Comparison of ENCODE assay signal across 13 cellular contexts in the genomic region with DNA sequence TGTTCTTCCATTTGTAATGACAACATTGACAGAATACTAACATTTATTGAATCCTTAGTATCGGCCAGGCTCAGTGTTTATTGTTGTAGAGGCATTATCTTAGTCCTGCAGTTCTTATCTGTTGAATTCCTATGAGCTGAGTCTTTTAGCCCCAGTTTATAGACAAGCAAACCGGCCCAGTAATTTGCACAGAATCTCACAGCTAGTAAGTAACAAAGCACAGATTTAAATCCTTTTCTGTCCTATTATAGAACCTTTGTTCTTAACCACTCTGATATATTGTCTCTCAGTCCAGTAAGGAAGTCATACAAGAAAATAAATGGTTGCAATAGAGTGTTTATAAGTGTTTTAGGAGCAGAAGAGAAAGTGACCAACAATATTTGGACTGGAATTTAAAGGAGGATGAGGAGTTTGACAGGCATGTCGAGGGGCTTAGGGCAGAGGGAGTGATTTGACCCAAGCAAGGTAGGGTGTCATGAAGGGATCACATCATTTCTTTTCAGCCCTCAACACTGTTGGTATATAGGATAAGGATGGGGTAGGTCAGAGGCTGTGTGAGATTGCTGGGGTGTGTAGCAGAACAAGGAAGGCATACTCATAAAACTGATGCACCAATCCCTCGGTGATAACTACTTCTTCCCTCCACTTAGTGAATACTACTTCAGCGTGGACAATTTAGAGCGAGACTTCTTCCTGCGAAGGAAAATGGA. TPM values are rescaled to one million over a fixed set of nuclear protein-coding genes. Genes with fewer than 3 reads are reported as not detected.
A peak's percentile ranks its signal among the peaks of the same experiment; 100 is the strongest.
DNase-seq lines count a peak whose midpoint lies in the region; ATAC-seq, FAIRE-seq and TF ChIP-seq lines count a peak whose summit lies in the region.
"Had no signal": no experiment of that assay in that cellular context is flagged by ENCODE, and none has a peak within 500 bp of the region (broad histone marks: within the 10 kb centered on the region; RNA-seq: fewer than 3 reads in every experiment).

No MANE protein-coding gene starts in this region.

- peaks cover 44% of the 10 kb centered on the region for H3K36me3 ChIP-seq in CD8-positive, alpha-beta T cell (ENCODE audit: insufficient read depth, low read length)
- peaks cover 94% of the 10 kb centered on the region for H3K36me3 ChIP-seq in SK-N-MC (ENCODE audit: insufficient read depth, low read length)
- H3K36me3 ChIP-seq: ovary had no signal

- H3K27me3 ChIP-seq in CD8-positive, alpha-beta T cell (ENCODE audit: insufficient read depth, low read length): no peaks in the 10 kb centered on the region
- H3K27me3 ChIP-seq: colonic mucosa, ovary, stomach had no signal

- no peak overlapping the region for H3K4me3 Mint-ChIP-seq in CD8-positive, alpha-beta T cell

- CTCF ChIA-PET in CD8-positive, alpha-beta T cell (lab: Charles Lee): interaction anchor here (0.9 kb wide), 1 partner anchor 144 kb away, joined by 4 read pairs; no protein-coding TSS in a partner anchor

- TF ChIP-seq CTCF in CD8-positive, alpha-beta T cell (IDR thresholded peaks at IDR 0.05): no peak
- TF ChIP-seq CTCF in fibroblast of the aortic adventitia (IDR thresholded peaks at IDR 0.05; ENCODE audit: insufficient read depth, low read length) (no peak), D721Med (IDR thresholded peaks at IDR 0.05; ENCODE audit: insufficient read depth, missing control alignments) (no peak)

- no peak for FAIRE-seq in D721Med (lab: Jason Lieb, UNC)

- H3K27ac Mint-ChIP-seq in CD8-positive, alpha-beta T cell: peak overlapping the region; percentile 19

- peaks cover 5% of the 10 kb centered on the region for H3K4me1 Mint-ChIP-seq in CD8-positive, alpha-beta T cell (ENCODE audit: low read depth)

- no peak for ATAC-seq in CD8-positive, alpha-beta T cell

- POLR2A ChIA-PET in CD8-positive, alpha-beta T cell (lab: Charles Lee): no interaction called here

- no peak overlapping the region for H3K4me3 ChIP-seq in CD8-positive, alpha-beta T cell (ENCODE audit: low read depth, low read length)
- no peak overlapping the region for H3K4me3 ChIP-seq in SK-N-MC
- H3K4me3 ChIP-seq in fibroblast of the aortic adventitia (ENCODE audit: low read depth, low read length): no peak overlapping the region
- H3K4me3 ChIP-seq: colonic mucosa, ovary, stomach had no signal

- H3K9me3 Mint-ChIP-seq in CD8-positive, alpha-beta T cell: no peaks in the 10 kb centered on the region

- DNase-seq in CD8-positive, alpha-beta T cell: no peak
- no peak for DNase-seq in SK-N-MC (ENCODE audit: low read depth, low spot score)
- DNase-seq in fibroblast of the aortic adventitia (ENCODE audit: low read depth): peak; percentile 80
- DNase-seq in non-pigmented ciliary epithelial cell (ENCODE audit: low read depth): peak; percentile 67
- DNase-seq in D721Med (ENCODE audit: insufficient read length, low spot score): no peak
- DNase-seq in NCI-H2029 (lab: John Stamatoyannopoulos, UW): no peak
- DNase-seq in stimulated activated naive CD4-positive, alpha-beta T cell (lab: John Stamatoyannopoulos, UW): no peak
- no peak for DNase-seq in SK-N-DZ (ENCODE audit: low spot score)
- DNase-seq: colonic mucosa; kidney glomerular epithelial cell; stimulated activated CD4-positive, alpha-beta T cell treated with anti-CD3 and anti-CD28 coated beads, Interleukin-2, amount 100 ng/mL, for 24 hours; stomach had no signal

- H3K9me3 ChIP-seq in CD8-positive, alpha-beta T cell (ENCODE audit: low read length): no peaks in the 10 kb centered on the region
- no peaks in the 10 kb centered on the region for H3K9me3 ChIP-seq in SK-N-MC (ENCODE audit: low read depth, low read length)
- H3K9me3 ChIP-seq: colonic mucosa, ovary, stomach had no signal

- intact Hi-C loops in CD8-positive, alpha-beta T cell (cut with DNase I, micrococcal nuclease): no loop called here

- H3K27me3 Mint-ChIP-seq in CD8-positive, alpha-beta T cell (ENCODE audit: low read depth): no peaks in the 10 kb centered on the region

- H3K4me1 ChIP-seq in CD8-positive, alpha-beta T cell (ENCODE audit: insufficient read depth, low read length): no peaks in the 10 kb centered on the region
- H3K4me1 ChIP-seq: colonic mucosa had no signal

- no peak overlapping the region for H3K27ac ChIP-seq in CD8-positive, alpha-beta T cell (ENCODE audit: low read depth, low read length)
- H3K27ac ChIP-seq in SK-N-MC: peak overlapping the region; percentile 37; the same call in 1 of the 2 replicates
- H3K27ac ChIP-seq: colonic mucosa had no signal

- peaks cover 86% of the 10 kb centered on the region for H3K36me3 Mint-ChIP-seq in CD8-positive, alpha-beta T cell

- no peak overlapping the region for H3K9ac ChIP-seq in SK-N-MC (ENCODE audit: insufficient read length)

RNA-seq across cellular contexts. Expression of a gene that starts 39.5 kb away (rescaled TPM):
- total RNA-seq in CD8-positive, alpha-beta T cell: 10 to 100 TPM; 70.4 to 80.5 TPM
- 66.8 and 114 TPM in 2 replicates for total RNA-seq in fibroblast of the aortic adventitia (ENCODE audit: low replicate concordance)
- polyA plus RNA-seq in SK-N-DZ (2014; cell fraction: cytosol; rRNA removed): 89.5 and 92.3 TPM in 2 replicates
- 82.9 and 128 TPM in 2 replicates for polyA plus RNA-seq in SK-N-DZ (2014; cell fraction: nucleus; rRNA removed)

RNA-seq across cellular contexts. Expression of a gene that starts 55.7 kb away (rescaled TPM):
- total RNA-seq in CD8-positive, alpha-beta T cell: under 1 TPM; 0.28 to 0.38 TPM
- total RNA-seq in fibroblast of the aortic adventitia (ENCODE audit: low replicate concordance): 9.8 and 17.4 TPM in 2 replicates
- 6.4 and 9.5 TPM in 2 replicates for polyA plus RNA-seq in SK-N-DZ (2014; cell fraction: cytosol; rRNA removed)
- 6.4 and 9.0 TPM in 2 replicates for polyA plus RNA-seq in SK-N-DZ (2014; cell fraction: nucleus; rRNA removed)

Comparison
In these comparisons a context has a peak if more than half of its experiments do, and no peak if none do; other contexts are left out.
1. DNase-seq: peak in fibroblast of the aortic adventitia (single experiment) and non-pigmented ciliary epithelial cell (single experiment); none in CD8-positive, alpha-beta T cell (0 of 7), SK-N-MC (single experiment), D721Med (single experiment), NCI-H2029 (single experiment), stimulated activated naive CD4-positive, alpha-beta T cell (0 of 6) and SK-N-DZ (single experiment).